Comparison of ENCODE assay signal across 10 cellular contexts in the genomic region with DNA sequence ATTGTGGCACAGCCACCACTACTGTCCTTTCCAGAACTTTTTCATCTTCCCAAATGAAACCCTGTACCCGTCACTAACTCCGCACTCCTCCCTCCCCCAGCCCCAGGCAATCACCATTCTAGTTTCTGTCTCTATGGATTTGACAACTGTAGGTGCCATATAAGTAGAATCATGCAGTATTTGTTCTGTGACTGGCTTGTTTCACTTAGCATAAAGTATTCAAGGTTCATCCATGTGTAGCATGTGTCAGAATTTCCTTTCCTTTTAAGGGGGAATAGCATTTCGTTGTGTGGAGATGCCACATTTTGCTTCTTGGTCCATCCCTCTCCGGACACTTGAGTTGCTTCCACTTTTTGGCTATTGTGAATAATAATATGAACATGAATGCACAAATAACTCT. TPM values are rescaled to one million over a fixed set of nuclear protein-coding genes. Genes with fewer than 3 reads are reported as not detected.
DNase-seq lines count a peak whose midpoint lies in the region; ATAC-seq and TF ChIP-seq lines count a peak whose summit lies in the region.
"Had no signal": no experiment of that assay in that cellular context is flagged by ENCODE, and none has a peak within 500 bp of the region (broad histone marks: within the 10 kb centered on the region; RNA-seq: fewer than 3 reads in every experiment).

No MANE protein-coding gene starts in this region.

- peak overlapping the region; percentile 60 for H3K4me2 ChIP-seq in DOHH2 (ENCODE audit: low read length)

- H3K79me2 ChIP-seq in DOHH2 (ENCODE audit: control insufficient read depth, low read length), result peaks cover 31% of the 10 kb centered on the region

- H3K9me3 Mint-ChIP-seq in effector memory CD8-positive, alpha-beta T cell, result no peaks in the 10 kb centered on the region
- no peaks in the 10 kb centered on the region for H3K9me3 Mint-ChIP-seq in osteocyte (ENCODE audit: unreplicated experiment)

- peaks cover 21 to 31% of the 10 kb centered on the region in 2 donors for H3K4me1 Mint-ChIP-seq in effector memory CD8-positive, alpha-beta T cell (ENCODE audit: low read depth in 2 of 2)
- peaks cover 52% of the 10 kb centered on the region for H3K4me1 Mint-ChIP-seq in osteocyte (ENCODE audit: unreplicated experiment)

- peaks cover 34% of the 10 kb centered on the region for H3K36me3 ChIP-seq in DOHH2 (ENCODE audit: control insufficient read depth, low read length)

- H3F3A ChIP-seq in DOHH2 (ENCODE audit: control insufficient read depth, insufficient read depth), result no peaks in the 10 kb centered on the region

- TF ChIP-seq CTCF in DOHH2 (IDR thresholded peaks at IDR 0.05; ENCODE audit: low read depth, low read length, poor library complexity, severe bottlenecking) (no peak), NB4 (IDR thresholded peaks at IDR 0.05; ENCODE audit: low read depth, low read length) (no peak), osteocyte (IDR thresholded peaks at IDR 0.05) (no peak)

- H3K27me3 Mint-ChIP-seq in effector memory CD8-positive, alpha-beta T cell, result no peaks in the 10 kb centered on the region
- no peaks in the 10 kb centered on the region for H3K27me3 Mint-ChIP-seq in osteocyte (ENCODE audit: unreplicated experiment)

- H4K20me1 ChIP-seq in DOHH2 (ENCODE audit: control insufficient read depth, insufficient read depth, low read depth, low read length), result no peaks in the 10 kb centered on the region

- H3K27ac ChIP-seq in DOHH2 (ENCODE audit: low read depth, low read length), result peak overlapping the region; percentile 21; the same call in 1 of the 2 replicates

- peak overlapping the region; percentile 95 for H3K4me3 ChIP-seq in DOHH2 (ENCODE audit: low read length)
- H3K4me3 ChIP-seq in NB4 (ENCODE audit: low read depth, low read length), result peak overlapping the region; percentile 85

- no peak for TF ChIP-seq POLR2A in NB4 (IDR thresholded peaks at IDR 0.05; ENCODE audit: extremely low read depth, insufficient read length)

- no peaks in the 10 kb centered on the region for H3K36me3 Mint-ChIP-seq in effector memory CD8-positive, alpha-beta T cell (ENCODE audit: insufficient read depth)
- H3K36me3 Mint-ChIP-seq in osteocyte (ENCODE audit: unreplicated experiment), result no peaks in the 10 kb centered on the region

- no peak for ATAC-seq in effector memory CD8-positive, alpha-beta T cell (replicated peaks)
- no peak for ATAC-seq in HG03442 (IDR thresholded peaks at IDR 0.05; ENCODE audit: unreplicated experiment)
- no peak for ATAC-seq in GM18909 (IDR thresholded peaks at IDR 0.05; ENCODE audit: poor library complexity, unreplicated experiment)
- no peak for ATAC-seq in HG03354 (IDR thresholded peaks at IDR 0.05; ENCODE audit: poor library complexity, severe bottlenecking, unreplicated experiment)

- H3K4me1 ChIP-seq in DOHH2 (ENCODE audit: control insufficient read depth, low read length), result peaks cover 23% of the 10 kb centered on the region

- H3K27ac Mint-ChIP-seq in effector memory CD8-positive, alpha-beta T cell, result no peak overlapping the region
- peak overlapping the region; percentile 88 for H3K27ac Mint-ChIP-seq in osteocyte (ENCODE audit: unreplicated experiment)

- H3K9me2 ChIP-seq in DOHH2 (replicated peaks; ENCODE audit: control insufficient read depth, low read length), result no peaks in the 10 kb centered on the region

- no peaks in the 10 kb centered on the region for H3K27me3 ChIP-seq in DOHH2 (ENCODE audit: control insufficient read depth, low read length)

- peak overlapping the region; percentile 94 to 99 for H3K4me3 Mint-ChIP-seq in effector memory CD8-positive, alpha-beta T cell
- peak overlapping the region; percentile 94 for H3K4me3 Mint-ChIP-seq in osteocyte (ENCODE audit: unreplicated experiment)

- peaks cover 4% of the 10 kb centered on the region; the same call in 1 of the 2 replicates for H3K9me3 ChIP-seq in DOHH2 (ENCODE audit: control insufficient read depth, insufficient read depth, low read length)

- DNase-seq in NB4 (ENCODE audit: low read depth) (no peak), osteocyte (ENCODE audit: extremely low spot score, unreplicated experiment) (no peak), foreskin melanocyte (no peak)
- no peak for DNase-seq in effector memory CD8-positive, alpha-beta T cell

RNA-seq across cellular contexts. Expression of a gene that starts 0.8 kb away (rescaled TPM):
- total RNA-seq in osteocyte, result 6.3 and 6.5 TPM in 2 replicates

RNA-seq across cellular contexts. Expression of a gene that starts 19.0 kb away (rescaled TPM):
- total RNA-seq in osteocyte, result not detected in 2 replicates
- total RNA-seq: subcutaneous adipose tissue had no signal

RNA-seq across cellular contexts. Expression of a gene that starts 44.4 kb away (rescaled TPM):
- not detected in 2 replicates for total RNA-seq in osteocyte
- total RNA-seq: HT1080, subcutaneous adipose tissue had no signal
